ENCODE assay signal across 8 cellular contexts in the genomic region with DNA sequence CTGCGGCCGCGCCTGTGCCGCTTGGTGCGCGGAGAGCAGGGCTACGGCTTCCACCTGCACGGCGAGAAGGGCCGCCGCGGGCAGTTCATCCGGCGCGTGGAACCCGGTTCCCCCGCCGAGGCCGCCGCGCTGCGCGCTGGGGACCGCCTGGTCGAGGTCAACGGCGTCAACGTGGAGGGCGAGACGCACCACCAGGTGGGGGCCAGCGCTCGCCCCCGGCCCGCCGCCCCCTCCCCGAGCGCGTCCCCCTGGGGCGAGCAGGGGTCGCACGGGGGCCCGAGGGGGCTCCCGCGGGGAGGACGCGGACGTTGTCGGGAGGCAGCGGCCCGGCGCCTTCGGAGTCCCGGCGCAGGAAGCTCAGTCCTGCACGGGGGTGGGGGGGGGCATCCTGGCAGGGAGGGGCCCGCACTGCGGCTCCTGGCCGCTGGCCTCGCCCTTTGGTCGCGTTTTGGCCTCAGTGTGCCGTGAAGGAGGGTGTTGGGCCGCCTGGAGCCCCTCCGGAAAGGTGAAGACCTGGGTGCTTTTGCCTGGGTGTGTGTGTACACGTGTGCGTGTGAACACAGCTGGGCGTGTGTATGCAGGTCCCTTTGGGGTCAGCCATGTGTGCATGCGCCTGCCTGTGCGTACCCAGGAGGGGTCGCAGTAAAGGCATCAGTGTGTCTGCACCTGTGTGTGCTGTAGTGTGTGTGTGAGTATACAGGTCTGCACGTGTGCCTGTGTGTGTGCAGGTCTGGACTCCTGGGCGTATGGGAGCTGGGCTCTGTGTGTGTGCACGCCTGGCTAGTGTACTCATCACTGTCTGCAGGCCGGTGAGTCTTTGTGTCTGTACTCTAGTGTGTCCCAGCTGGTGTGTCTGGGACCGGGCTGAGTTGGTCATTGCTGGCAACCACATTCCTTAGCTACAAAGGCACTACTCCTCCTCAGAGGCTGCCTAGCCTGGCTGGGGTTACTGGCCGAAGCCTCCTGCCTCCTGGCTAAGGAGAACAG. TPM values are rescaled to one million over a fixed set of nuclear protein-coding genes. Genes with fewer than 3 reads are reported as not detected.
DNase-seq lines count a peak whose midpoint lies in the region; ATAC-seq and TF ChIP-seq lines count a peak whose summit lies in the region.

No MANE protein-coding gene starts in this region.

- H3K27me3 ChIP-seq in fibroblast of lung (ENCODE audit: control insufficient read depth, insufficient read depth, low read length): no peaks in the 10 kb centered on the region
- H3K27me3 ChIP-seq in ovary: no peaks in the 10 kb centered on the region

- no peak for TF ChIP-seq POLR2A in ovary (IDR thresholded peaks at IDR 0.05)

- DNase-seq in NCI-H748 (lab: John Stamatoyannopoulos, UW; ENCODE audit: unreplicated experiment): peak; percentile 42
- DNase-seq in NCI-H748 treated with DMSO at 0.1 percent for 48 hours (lab: John Stamatoyannopoulos, UW): no peak
- no peak for DNase-seq in T-helper 17 cell
- DNase-seq in fibroblast of lung (ENCODE audit: low read depth in 2 of 2): peak in 1 of 2 donors; percentile 64
- peak in 3 of 5 donors; percentile 36 to 51 (median 49) for DNase-seq in ovary
- DNase-seq in NCI-H2196 treated with DMSO at 0.1 percent for 48 hours (lab: John Stamatoyannopoulos, UW; ENCODE audit: unreplicated experiment): no peak
- no peak for DNase-seq in iPS-NIHi11 (ENCODE audit: low spot score)

- H3K4me2 ChIP-seq in fibroblast of lung (ENCODE audit: extremely low read depth, insufficient read depth, low read length): peak overlapping the region; percentile 99

- H3K79me2 ChIP-seq in fibroblast of lung (ENCODE audit: control insufficient read depth, insufficient read depth, low read length): peaks cover 4% of the 10 kb centered on the region

- no peaks in the 10 kb centered on the region for H4K20me1 ChIP-seq in fibroblast of lung (ENCODE audit: control insufficient read depth, extremely low read depth, insufficient read depth, low read length)

- H3K36me3 ChIP-seq in fibroblast of lung (ENCODE audit: control insufficient read depth, insufficient read depth, low read length) (peaks cover 2% of the 10 kb centered on the region), ovary (no peaks in the 10 kb centered on the region)

- peaks cover 7% of the 10 kb centered on the region for H3K27me3 Mint-ChIP-seq in T-helper 17 cell

- no peaks in the 10 kb centered on the region for H3K9me3 ChIP-seq in T-helper 17 cell (ENCODE audit: control insufficient read depth, low read length, poor library complexity, severe bottlenecking)
- H3K9me3 ChIP-seq in fibroblast of lung (ENCODE audit: control insufficient read depth, insufficient read depth, low read depth, low read length): no peaks in the 10 kb centered on the region
- no peaks in the 10 kb centered on the region for H3K9me3 ChIP-seq in ovary

- peak overlapping the region; percentile 53 for H3K9ac ChIP-seq in fibroblast of lung (ENCODE audit: insufficient read depth, low read length)

- WGBS in ovary, 3 donors: 3 to 6% (median 3%) methylated on average over 25 to 76 of the region's 76 CpGs

- no peak overlapping the region for H3K27ac ChIP-seq in fibroblast of lung (ENCODE audit: insufficient read depth, low read length)
- H3K27ac ChIP-seq in ovary: peak overlapping the region; percentile 26 to 61

- peak overlapping the region; percentile 69 for H3K4me3 Mint-ChIP-seq in T-helper 17 cell

- H3K4me3 ChIP-seq in fibroblast of lung (replicated peaks in 1 of 4; ENCODE audit: control extremely low read depth in 1 of 4, insufficient read depth in 1 of 4, low read depth in 3 of 4, low read length in 4 of 4): peak overlapping the region; percentile 56 to 82 (median 67)
- peak overlapping the region; percentile 52 for H3K4me3 ChIP-seq in ovary

- ATAC-seq in T-helper 17 cell (peak; percentile 23), GM18868 (IDR thresholded peaks at IDR 0.05; ENCODE audit: unreplicated experiment) (no peak)

- H3K27ac Mint-ChIP-seq in T-helper 17 cell: no peak overlapping the region

- TF ChIP-seq EP300 in ovary (IDR thresholded peaks at IDR 0.05): no peak

- peak overlapping the region; percentile 7 for H2AFZ ChIP-seq in fibroblast of lung (ENCODE audit: low read length)

- peaks cover 12% of the 10 kb centered on the region for H3K4me1 Mint-ChIP-seq in T-helper 17 cell

- no peak for TF ChIP-seq CTCF in fibroblast of lung (conservative IDR thresholded peaks at IDR 0.05 in 1 of 2, IDR thresholded peaks at IDR 0.05 in 1 of 2; ENCODE audit: low read depth in 1 of 2, low read length in 2 of 2)
- TF ChIP-seq CTCF in ovary (IDR thresholded peaks at IDR 0.05): no peak

- H3K4me1 ChIP-seq in fibroblast of lung (ENCODE audit: control insufficient read depth, extremely low read depth, insufficient read depth, low read length) (peaks cover 25% of the 10 kb centered on the region), ovary (ENCODE audit: insufficient read depth) (peaks cover 18% of the 10 kb centered on the region)

- intact Hi-C loops in ovary (cut with DNase I): loop anchor here in 1 of 4 donors (5.0 kb wide), 1 partner anchor 125 kb away; no protein-coding TSS in a partner anchor

- no peaks in the 10 kb centered on the region for H3K36me3 Mint-ChIP-seq in T-helper 17 cell (ENCODE audit: low read depth)

RNA-seq across cellular contexts. Expression of a gene that starts 0.6 kb away (rescaled TPM):
- total RNA-seq in T-helper 17 cell: 1 to 10 TPM; 2.2 to 3.9 TPM
- total RNA-seq in fibroblast of lung: 16.9 and 21.5 TPM in 2 replicates
- polyA plus RNA-seq in fibroblast of lung: 30.7 and 38.0 TPM in 2 replicates
- polyA plus RNA-seq in fibroblast of lung (2012): 79.5 and 84.8 TPM in 2 replicates
- 15.5 and 29.6 TPM in 2 replicates for polyA minus RNA-seq in fibroblast of lung (ENCODE audit: low replicate concordance)
- total RNA-seq in ovary: 100 to 1,000 TPM in 1 of 7 donors, 10 to 100 TPM in 6; 25.0 to 118 (median 78.7) TPM
- 100 to 1,000 TPM in 1 of 2 donors, 1 to 10 TPM in 1; 6.3 to 101 TPM for polyA plus RNA-seq in ovary

RNA-seq across cellular contexts. Expression of a gene that starts 7.7 kb away (rescaled TPM):
- total RNA-seq in T-helper 17 cell (1 to 10 TPM in 1 of 2 donors, not detected in 1; 2.0 TPM), fibroblast of lung (0.26 and 0.99 TPM in 2 replicates), ovary (1 to 10 TPM in 1 of 7 donors, under 1 TPM in 2, not detected in 4; 0.46 to 1.1 (median 0.78) TPM)
- polyA plus RNA-seq in fibroblast of lung (0.06 and 0.20 TPM in 2 replicates), ovary (under 1 TPM in 1 of 2 donors, not detected in 1; 0.17 TPM)
- 0.58 and 1.3 TPM in 2 replicates for polyA plus RNA-seq in fibroblast of lung (2012)
- polyA minus RNA-seq in fibroblast of lung (ENCODE audit: low replicate concordance): not detected in 2 replicates

RNA-seq across cellular contexts. Expression of a gene that starts 17.7 kb away (rescaled TPM):
- total RNA-seq in T-helper 17 cell (10 to 100 TPM; 45.2 to 46.7 TPM), fibroblast of lung (10.8 and 18.8 TPM in 2 replicates), ovary (10 to 100 TPM; 25.8 to 44.5 (median 30.3) TPM)
- polyA plus RNA-seq in fibroblast of lung (11.6 and 18.7 TPM in 2 replicates), ovary (10 to 100 TPM in 1 of 2 donors, under 1 TPM in 1; 0.95 to 26.7 TPM)
- 19.6 and 29.9 TPM in 2 replicates for polyA plus RNA-seq in fibroblast of lung (2012)
- 14.7 and 15.9 TPM in 2 replicates for polyA minus RNA-seq in fibroblast of lung (ENCODE audit: low replicate concordance)

RNA-seq across cellular contexts. Expression of a gene that starts 20.3 kb away (rescaled TPM):
- total RNA-seq in T-helper 17 cell: 1 to 10 TPM; 6.7 to 6.8 TPM
- total RNA-seq in fibroblast of lung: 34.7 and 44.4 TPM in 2 replicates
- polyA plus RNA-seq in fibroblast of lung: 8.4 and 9.2 TPM in 2 replicates
- polyA plus RNA-seq in fibroblast of lung (2012): 17.4 and 19.0 TPM in 2 replicates
- polyA minus RNA-seq in fibroblast of lung (ENCODE audit: low replicate concordance): 5.2 and 9.7 TPM in 2 replicates
- total RNA-seq in ovary: 10 to 100 TPM; 17.1 to 38.1 (median 23.9) TPM
- polyA plus RNA-seq in ovary: 10 to 100 TPM in 1 of 2 donors, 1 to 10 TPM in 1; 1.9 to 27.3 TPM

RNA-seq across cellular contexts. Expression of a gene that starts 20.5 kb away (rescaled TPM):
- 100 to 1,000 TPM; 123 TPM for total RNA-seq in T-helper 17 cell
- 35.7 and 46.6 TPM in 2 replicates for total RNA-seq in fibroblast of lung
- 24.5 and 39.6 TPM in 2 replicates for polyA plus RNA-seq in fibroblast of lung
- polyA plus RNA-seq in fibroblast of lung (2012): 52.2 and 55.8 TPM in 2 replicates
- polyA minus RNA-seq in fibroblast of lung (ENCODE audit: low replicate concordance): 242 and 267 TPM in 2 replicates
- total RNA-seq in ovary: 100 to 1,000 TPM in 4 of 7 donors, 10 to 100 TPM in 3; 47.0 to 150 (median 131) TPM
- polyA plus RNA-seq in ovary: 10 to 100 TPM; 51.7 to 72.1 TPM

Comparison
In these comparisons a context has a peak if more than half of its experiments do, and no peak if none do; other contexts are left out.
1. DNase-seq: peak in NCI-H748 (single experiment) and ovary (3 of 5); none in NCI-H748 treated with DMSO at 0.1 percent for 48 hours (single experiment), T-helper 17 cell (0 of 3), NCI-H2196 treated with DMSO at 0.1 percent for 48 hours (single experiment) and iPS-NIHi11 (single experiment).